ENCODE assay signal across 3 cellular contexts in genomic region chr10:43228783-43229207, GRCh38.
TF ChIP-seq lines count a peak whose summit lies in the region.

No MANE protein-coding gene starts in this region.

TF ChIP-seq in A549, 52 proteins besides CTCF, POLR2A, EP300 and RAD21:
- no peak for TF ChIP-seq MYC (IDR thresholded peaks at IDR 0.05; ENCODE audit: borderline replicate concordance, low read length)
- no peak for TF ChIP-seq RNF2 (IDR thresholded peaks at IDR 0.05; ENCODE audit: borderline replicate concordance, low read depth)
- TF ChIP-seq HOXB13 (CRISPR knock-in tag; IDR thresholded peaks at IDR 0.05; ENCODE audit: low read depth): no peak
- TF ChIP-seq RFX5 (IDR thresholded peaks at IDR 0.05): no peak
- TF ChIP-seq HES2 (IDR thresholded peaks at IDR 0.05): no peak
- TF ChIP-seq RARB (CRISPR knock-in tag; IDR thresholded peaks at IDR 0.05): no peak
- TF ChIP-seq SREBF2 (IDR thresholded peaks at IDR 0.05): no peak

TF ChIP-seq in H1, 55 proteins besides CTCF, POLR2A, EP300 and RAD21 (continued from another document):
- no peak for TF ChIP-seq TBP (IDR thresholded peaks at IDR 0.05; ENCODE audit: low read depth, low read length)
- no peak for TF ChIP-seq TEAD4 (IDR thresholded peaks at IDR 0.05; ENCODE audit: low read depth, low read length)
- TF ChIP-seq FOSL1 (IDR thresholded peaks at IDR 0.05; ENCODE audit: insufficient read depth, low read depth, low read length): no peak
- no peak for TF ChIP-seq KDM5A (IDR thresholded peaks at IDR 0.05; ENCODE audit: low read length)
- no peak for TF ChIP-seq JUN (IDR thresholded peaks at IDR 0.05; ENCODE audit: low read depth, low read length)
- TF ChIP-seq GTF2F1 (IDR thresholded peaks at IDR 0.05; ENCODE audit: borderline replicate concordance, low read depth, low read length): no peak
- TF ChIP-seq ATF3 (IDR thresholded peaks at IDR 0.05; ENCODE audit: insufficient read depth, low read depth, low read length): no peak
- no peak for TF ChIP-seq RNF2 (IDR thresholded peaks at IDR 0.05; ENCODE audit: borderline replicate concordance, low read depth, low read length, missing control alignments, poor library complexity, severe bottlenecking)
- no peak for TF ChIP-seq CHD2 (IDR thresholded peaks at IDR 0.05; ENCODE audit: low read length)
- TF ChIP-seq KDM1A (IDR thresholded peaks at IDR 0.05; ENCODE audit: borderline replicate concordance, low read length): no peak
- no peak for TF ChIP-seq TAF1 (IDR thresholded peaks at IDR 0.05; ENCODE audit: low read depth, low read length)
- 0 out of 2 replicates have a peak, but pooled peaks have one; percentile 57 for TF ChIP-seq E2F6 (IDR thresholded peaks at IDR 0.05)
- no peak for TF ChIP-seq TAF7 (optimal IDR thresholded peaks at IDR 0.05; ENCODE audit: borderline replicate concordance, low read depth, low read length)
- no peak for TF ChIP-seq CEBPB (IDR thresholded peaks at IDR 0.05; ENCODE audit: low read depth, low read length)
- no peak for TF ChIP-seq SP4 (IDR thresholded peaks at IDR 0.05; ENCODE audit: low read length)
- no peak for TF ChIP-seq NANOG (IDR thresholded peaks at IDR 0.05; ENCODE audit: insufficient read depth, low read depth, low read length, poor library complexity, severe bottlenecking)

TF ChIP-seq in neural cell, 6 proteins besides CTCF, POLR2A, EP300 and RAD21:
- TF ChIP-seq EZH2 (IDR thresholded peaks at IDR 0.05; ENCODE audit: borderline replicate concordance, insufficient read depth, low read length, poor library complexity, severe bottlenecking) (no peak), MXI1 (conservative IDR thresholded peaks at IDR 0.05; ENCODE audit: poor library complexity, severe bottlenecking) (no peak), POLR2AphosphoS5 (IDR thresholded peaks at IDR 0.05) (no peak), SMC3 (conservative IDR thresholded peaks at IDR 0.05; ENCODE audit: poor library complexity) (no peak), TAF1 (IDR thresholded peaks at IDR 0.05; ENCODE audit: low read depth) (no peak), REST (IDR thresholded peaks at IDR 0.05; ENCODE audit: borderline replicate concordance) (no peak)
